19 cellular contexts compared by ENCODE assay signal in the genomic region with DNA sequence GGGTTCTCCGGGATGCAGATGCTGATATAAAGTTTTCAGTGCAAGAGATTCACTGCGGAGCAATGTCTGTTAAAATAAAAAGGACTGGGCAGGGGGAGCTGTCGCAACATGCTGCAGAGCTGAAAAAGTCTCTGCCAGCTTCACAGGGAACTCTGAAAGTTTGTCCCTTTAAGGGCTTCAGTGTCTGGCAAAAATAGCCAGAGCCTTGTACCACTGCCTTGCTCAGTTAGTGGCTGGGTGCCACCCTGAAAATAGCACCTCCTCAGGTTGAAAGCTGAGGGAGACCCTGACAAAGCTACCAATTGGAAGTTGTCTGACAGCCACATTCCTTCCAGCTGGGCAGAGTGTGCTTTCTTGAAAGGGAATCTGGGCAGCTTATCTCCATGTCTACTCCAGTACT. TPM values are rescaled to one million over a fixed set of nuclear protein-coding genes. Genes with fewer than 3 reads are reported as not detected.
DNase-seq lines count a peak whose midpoint lies in the region; ATAC-seq lines count a peak whose summit lies in the region.
"Had no signal": no experiment of that assay in that cellular context is flagged by ENCODE, and none has a peak within 500 bp of the region (broad histone marks: within the 10 kb centered on the region; RNA-seq: fewer than 3 reads in every experiment).

No MANE protein-coding gene starts in this region.

- no peak for ATAC-seq in HG03175 (IDR thresholded peaks at IDR 0.05; ENCODE audit: unreplicated experiment)
- ATAC-seq: PC-3; stimulated activated naive CD8-positive, alpha-beta T cell treated with anti-CD3 and anti-CD28 coated beads, Interleukin-15, amount 100 ng/mL, for 72 hours; upper lobe of right lung had no signal

- DNase-seq in ELF-1 (ENCODE audit: low read depth, low spot score), result peak; percentile 13
- peak; percentile 16 for DNase-seq in MV-4-11 (lab: John Stamatoyannopoulos, UW)
- peak in 24 of 42 donors; percentile 6 to 67 (median 22) for DNase-seq in head of caudate nucleus
- DNase-seq in myocyte (ENCODE audit: low read depth), result peak; percentile 9
- DNase-seq in mesenteric fat pad (ENCODE audit: low spot score), result no peak
- no peak for DNase-seq in NAMALWA (ENCODE audit: low spot score)
- DNase-seq in middle frontal gyrus (ENCODE audit: extremely low spot score, low spot score), result no peak
- DNase-seq: activated CD4-positive, CD25-positive, alpha-beta regulatory T cell treated with anti-CD3 and anti-CD28 coated beads, Interleukin-2, amount 50 U/mL, for 72 hours; activated effector memory CD4-positive, alpha-beta T cell treated with anti-CD3 and anti-CD28 coated beads, Interleukin-2, amount 50 U/mL, for 16 hours; cerebellar nuclear complex; Kasumi-1; NCI-H2171; NCI-H748 treated with DMSO at 0.1 percent for 48 hours; PC-3; sigmoid colon; stimulated activated CD4-positive, alpha-beta T cell treated with anti-CD3 and anti-CD28 coated beads, Interleukin-1b, Interleukin-23, amount 100 ng/mL, for 48 hours; stimulated activated naive CD8-positive, alpha-beta T cell treated with anti-CD3 and anti-CD28 coated beads, Interleukin-15, amount 100 ng/mL, for 72 hours; upper lobe of right lung had no signal

- intact Hi-C loops in head of caudate nucleus (cut with DNase I), result no loop called here

RNA-seq across cellular contexts. Expression of gene NDFIP2, which starts 3.0 kb away (rescaled TPM):
- 31.7 and 36.7 TPM in 2 replicates for total RNA-seq in myocyte
- 39.7 TPM for polyA plus RNA-seq in myocyte (2012)
- total RNA-seq in mesenteric fat pad, result 19.1 TPM

Comparison
In these comparisons a context has a peak if more than half of its experiments do, and no peak if none do; other contexts are left out.
1. DNase-seq: peak in ELF-1 (single experiment), MV-4-11 (single experiment), head of caudate nucleus (24 of 42) and myocyte (single experiment); none in mesenteric fat pad (single experiment), NAMALWA (single experiment) and middle frontal gyrus (single experiment).